Comparison of ENCODE assay signal across 18 cellular contexts in the genomic region with DNA sequence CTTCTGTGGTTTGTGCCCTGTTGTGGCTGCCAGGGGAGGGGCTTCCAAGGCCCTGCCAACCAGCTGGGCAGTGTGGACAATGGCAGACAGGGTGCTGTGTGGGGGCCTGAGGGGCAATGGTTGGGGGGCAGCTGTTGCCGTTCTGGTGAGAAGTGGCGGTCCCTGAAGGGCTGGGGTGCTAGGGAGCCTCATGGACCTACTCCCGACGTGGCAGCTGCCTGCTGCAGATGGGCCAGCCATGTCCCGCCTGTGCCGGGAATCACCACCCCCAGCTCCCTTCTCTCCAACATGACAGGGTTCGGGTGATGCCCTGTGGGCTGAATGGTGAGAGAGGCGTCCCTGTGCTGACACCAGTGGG.
DNase-seq lines count a peak whose midpoint lies in the region; ATAC-seq, FAIRE-seq and TF ChIP-seq lines count a peak whose summit lies in the region.
"Had no signal": no experiment of that assay in that cellular context is flagged by ENCODE, and none has a peak within 500 bp of the region (broad histone marks: within the 10 kb centered on the region; RNA-seq: fewer than 3 reads in every experiment).

No MANE protein-coding gene starts in this region.

- ATAC-seq in GM21515 (IDR thresholded peaks at IDR 0.05; ENCODE audit: unreplicated experiment) = no peak
- ATAC-seq in HG02588 (IDR thresholded peaks at IDR 0.05; ENCODE audit: unreplicated experiment) = no peak
- ATAC-seq: activated CD8-positive, alpha-beta T cell treated with anti-CD3 and anti-CD28 coated beads for 36 hours; body of pancreas; esophagus mucosa; GM12878 had no signal

- peaks cover 24% of the 10 kb centered on the region for H3K4me1 ChIP-seq in endodermal cell (ENCODE audit: control insufficient read depth, insufficient read depth, low read length)

- no peak overlapping the region for H3K4me3 Mint-ChIP-seq in endodermal cell
- H3K4me3 Mint-ChIP-seq in osteocyte (ENCODE audit: unreplicated experiment) = no peak overlapping the region
- H3K4me3 Mint-ChIP-seq: activated CD8-positive, alpha-beta T cell treated with anti-CD3 and anti-CD28 coated beads for 36 hours; immature natural killer cell had no signal

- no peak overlapping the region for H3K4me3 ChIP-seq in endodermal cell (ENCODE audit: low read length)
- H3K4me3 ChIP-seq: body of pancreas, GM12878 had no signal

- DNase-seq in 8988T = peak; percentile 17
- peak; percentile 19 for DNase-seq in GM12892 (ENCODE audit: insufficient read length)
- DNase-seq in endodermal cell = peak; percentile 29
- peak; percentile 78 for DNase-seq in osteocyte (ENCODE audit: extremely low spot score, unreplicated experiment)
- DNase-seq in stimulated activated CD4-positive, alpha-beta T cell treated with anti-CD3 and anti-CD28 coated beads, Interleukin-12 subunit alpha, Interleukin-12 subunit beta, amount 100 ng/mL, for 4 hours = no peak
- no peak for DNase-seq in activated CD4-positive, CD25-positive, alpha-beta regulatory T cell treated with anti-CD3 and anti-CD28 coated beads, Interleukin-2, amount 50 U/mL, for 72 hours
- DNase-seq: activated CD8-positive, alpha-beta T cell treated with anti-CD3 and anti-CD28 coated beads for 36 hours; AML-193; dermis blood vessel endothelial cell; GDM1; immature natural killer cell; midbrain; stimulated activated CD4-positive, alpha-beta T cell treated with anti-CD3 and anti-CD28 coated beads, Interleukin-4, amount 100 ng/mL, for 1 hour had no signal

- H3K27me3 ChIP-seq in endodermal cell (ENCODE audit: control insufficient read depth, insufficient read depth, low read length, poor library complexity, severe bottlenecking) = no peaks in the 10 kb centered on the region
- H3K27me3 ChIP-seq: body of pancreas had no signal

- WGBS in endodermal cell (ENCODE audit: insufficient coverage in 1 of 2, insufficient read length in 1 of 2), 2 experiments = 83% methylated on average over 4 to 8 of the region's 8 CpGs

- no peaks in the 10 kb centered on the region for H3K9me3 Mint-ChIP-seq in endodermal cell
- H3K9me3 Mint-ChIP-seq in osteocyte (ENCODE audit: unreplicated experiment) = no peaks in the 10 kb centered on the region
- H3K9me3 Mint-ChIP-seq: activated CD8-positive, alpha-beta T cell treated with anti-CD3 and anti-CD28 coated beads for 36 hours; immature natural killer cell had no signal

- H3K27ac Mint-ChIP-seq in endodermal cell (no peak overlapping the region), osteocyte (ENCODE audit: unreplicated experiment) (no peak overlapping the region)
- H3K27ac Mint-ChIP-seq: activated CD8-positive, alpha-beta T cell treated with anti-CD3 and anti-CD28 coated beads for 36 hours; immature natural killer cell had no signal

- TF ChIP-seq POLR2A in GM12892 (IDR thresholded peaks at IDR 0.05; ENCODE audit: low read depth, low read length) = no peak

- no peaks in the 10 kb centered on the region for H3K36me3 Mint-ChIP-seq in endodermal cell (ENCODE audit: low read depth)
- no peaks in the 10 kb centered on the region for H3K36me3 Mint-ChIP-seq in osteocyte (ENCODE audit: unreplicated experiment)
- H3K36me3 Mint-ChIP-seq: immature natural killer cell had no signal

- H3K4me1 Mint-ChIP-seq in endodermal cell (peaks cover 17% of the 10 kb centered on the region), osteocyte (ENCODE audit: unreplicated experiment) (no peaks in the 10 kb centered on the region)
- H3K4me1 Mint-ChIP-seq: immature natural killer cell had no signal

- no peak overlapping the region for H3K27ac ChIP-seq in endodermal cell (ENCODE audit: low read depth, low read length)
- H3K27ac ChIP-seq: body of pancreas had no signal

- H3K9ac ChIP-seq in endodermal cell (ENCODE audit: extremely low read depth, low read length, poor library complexity, severe bottlenecking) = no peak overlapping the region

- no peaks in the 10 kb centered on the region for H3K36me3 ChIP-seq in endodermal cell (ENCODE audit: control insufficient read depth, insufficient read depth, low read length)

- TF ChIP-seq CTCF in endodermal cell (conservative IDR thresholded peaks at IDR 0.05) (no peak), osteocyte (IDR thresholded peaks at IDR 0.05) (no peak)

- peaks cover 19% of the 10 kb centered on the region for H3K27me3 Mint-ChIP-seq in endodermal cell (ENCODE audit: insufficient read depth)
- peaks cover 6% of the 10 kb centered on the region for H3K27me3 Mint-ChIP-seq in osteocyte (ENCODE audit: unreplicated experiment)
- H3K27me3 Mint-ChIP-seq: activated CD8-positive, alpha-beta T cell treated with anti-CD3 and anti-CD28 coated beads for 36 hours had no signal

- no peak for FAIRE-seq in GM12892 (lab: Jason Lieb, UNC)
- FAIRE-seq: GM12878 had no signal

- no peaks in the 10 kb centered on the region for H3K9me3 ChIP-seq in endodermal cell (ENCODE audit: control insufficient read depth, low read length)
- H3K9me3 ChIP-seq: body of pancreas had no signal

Comparison
In these comparisons a context has a peak if more than half of its experiments do, and no peak if none do; other contexts are left out.
1. DNase-seq: peak in 8988T (single experiment), GM12892 (single experiment), endodermal cell (single experiment) and osteocyte (single experiment); none in stimulated activated CD4-positive, alpha-beta T cell treated with anti-CD3 and anti-CD28 coated beads, Interleukin-12 subunit alpha, Interleukin-12 subunit beta, amount 100 ng/mL, for 4 hours (single experiment) and activated CD4-positive, CD25-positive, alpha-beta regulatory T cell treated with anti-CD3 and anti-CD28 coated beads, Interleukin-2, amount 50 U/mL, for 72 hours (single experiment).